9 cellular contexts compared by ENCODE assay signal in genomic region chr4:145881585-145881984, GRCh38. TPM values are rescaled to one million over a fixed set of nuclear protein-coding genes. Genes with fewer than 3 reads are reported as not detected.
A peak's percentile ranks its signal among the peaks of the same experiment; 100 is the strongest.
DNase-seq lines count a peak whose midpoint lies in the region; ATAC-seq, FAIRE-seq and TF ChIP-seq lines count a peak whose summit lies in the region.
"Had no signal": no experiment of that assay in that cellular context is flagged by ENCODE, and none has a peak within 500 bp of the region (broad histone marks: within the 10 kb centered on the region; RNA-seq: fewer than 3 reads in every experiment).

No MANE protein-coding gene starts in this region.

- CTCF ChIA-PET in endothelial cell of umbilical vein (lab: Charles Lee) (no interaction called here), HEK293T (lab: Yijun Ruan, JAX) (interaction anchor here (0.9 kb wide), 1 partner anchor 9 kb away, joined by 3 read pairs; no protein-coding TSS in a partner anchor)

- H3K36me3 Mint-ChIP-seq in effector memory CD8-positive, alpha-beta T cell (ENCODE audit: insufficient read depth): peaks cover 20% of the 10 kb centered on the region

- H3K27ac ChIP-seq in BLaER1 (peak overlapping the region; percentile 51; the same call in 1 of the 2 replicates), endothelial cell of umbilical vein (ENCODE audit: insufficient read depth, low read depth, low read length) (no peak overlapping the region)

- peaks cover 60% of the 10 kb centered on the region for H3K36me3 ChIP-seq in BLaER1
- H3K36me3 ChIP-seq in endothelial cell of umbilical vein (ENCODE audit: control insufficient read depth in 2 of 2, extremely low read depth in 1 of 2, insufficient read depth in 2 of 2, low read length in 2 of 2): peaks cover 0 to 6% of the 10 kb centered on the region in 2 experiments

- no peaks in the 10 kb centered on the region for H3K9me3 Mint-ChIP-seq in effector memory CD8-positive, alpha-beta T cell
- H3K9me3 Mint-ChIP-seq: activated naive CD4-positive, alpha-beta T cell treated with anti-CD3 and anti-CD28 coated beads, Interleukin-2, amount 50 U/mL, for 24 hours had no signal

- no peak overlapping the region for H3K4me3 ChIP-seq in BLaER1
- H3K4me3 ChIP-seq in endothelial cell of umbilical vein (replicated peaks in 1 of 3; ENCODE audit: insufficient read depth in 1 of 3, low read depth in 1 of 3, low read length in 3 of 3): no peak overlapping the region

- peak; percentile 61 for ATAC-seq in GM21528 (IDR thresholded peaks at IDR 0.05; ENCODE audit: low FRiP score, unreplicated experiment)
- ATAC-seq in HG03354 (IDR thresholded peaks at IDR 0.05; ENCODE audit: poor library complexity, severe bottlenecking, unreplicated experiment): peak; percentile 58
- no peak for ATAC-seq in effector memory CD8-positive, alpha-beta T cell (replicated peaks)

- POLR2A ChIA-PET in endothelial cell of umbilical vein (lab: Charles Lee): interaction anchor here (0.7 kb wide), 1 partner anchor 15 kb away, joined by 3 read pairs; no protein-coding TSS in a partner anchor
- POLR2A ChIA-PET in HEK293T (lab: Yijun Ruan, JAX): no interaction called here

- no peak overlapping the region for H3K9ac ChIP-seq in BLaER1
- H3K9ac ChIP-seq in endothelial cell of umbilical vein (replicated peaks; ENCODE audit: extremely low read depth, insufficient read depth, low read length): no peak overlapping the region

- peak; percentile 63 for FAIRE-seq in endothelial cell of umbilical vein (lab: Jason Lieb, UNC)

- no peaks in the 10 kb centered on the region for H3K9me1 ChIP-seq in endothelial cell of umbilical vein (replicated peaks; ENCODE audit: control insufficient read depth, extremely low read depth, insufficient read depth, low read length)

- H3K27me3 Mint-ChIP-seq in effector memory CD8-positive, alpha-beta T cell: no peaks in the 10 kb centered on the region
- H3K27me3 Mint-ChIP-seq: activated naive CD4-positive, alpha-beta T cell treated with anti-CD3 and anti-CD28 coated beads, Interleukin-2, amount 50 U/mL, for 24 hours had no signal

- H3K4me2 ChIP-seq in BLaER1 (peak overlapping the region; percentile 68), endothelial cell of umbilical vein (ENCODE audit: insufficient read depth, low read length) (no peak overlapping the region)

- DNase-seq in endothelial cell of umbilical vein (ENCODE audit: low read depth, low spot score) (no peak), HEK293T (ENCODE audit: extremely low spot score) (no peak), occipital lobe (lab: John Stamatoyannopoulos, UW) (no peak), superior temporal gyrus (ENCODE audit: extremely low spot score) (no peak)
- no peak for DNase-seq in effector memory CD8-positive, alpha-beta T cell

- H3K4me1 ChIP-seq in BLaER1: peaks cover 29% of the 10 kb centered on the region
- peaks cover 12% of the 10 kb centered on the region for H3K4me1 ChIP-seq in endothelial cell of umbilical vein (ENCODE audit: control insufficient read depth, extremely low read depth, insufficient read depth, low read length)

- no peaks in the 10 kb centered on the region for H3K9me3 ChIP-seq in BLaER1
- H3K9me3 ChIP-seq in endothelial cell of umbilical vein (replicated peaks; ENCODE audit: control insufficient read depth, insufficient read depth, low read length): no peaks in the 10 kb centered on the region

- TF ChIP-seq POLR2A in endothelial cell of umbilical vein (IDR thresholded peaks at IDR 0.05; ENCODE audit: low read depth, low read length): no peak

- no peaks in the 10 kb centered on the region for H3K79me2 ChIP-seq in endothelial cell of umbilical vein (ENCODE audit: control insufficient read depth, insufficient read depth, low read length)

- H4K20me1 ChIP-seq in BLaER1 (peaks cover 19% of the 10 kb centered on the region; the same call in 1 of the 2 replicates), endothelial cell of umbilical vein (replicated peaks; ENCODE audit: control insufficient read depth, extremely low read depth, insufficient read depth, low read length) (no peaks in the 10 kb centered on the region)

- H3K27me3 ChIP-seq in BLaER1 (no peaks in the 10 kb centered on the region), endothelial cell of umbilical vein (ENCODE audit: control insufficient read depth in 2 of 2, insufficient read depth in 2 of 2, low read length in 2 of 2) (no peaks in the 10 kb centered on the region)

- no peak overlapping the region for H3K4me3 Mint-ChIP-seq in effector memory CD8-positive, alpha-beta T cell
- H3K4me3 Mint-ChIP-seq: activated naive CD4-positive, alpha-beta T cell treated with anti-CD3 and anti-CD28 coated beads, Interleukin-2, amount 50 U/mL, for 24 hours had no signal

- intact Hi-C loops in endothelial cell of umbilical vein (cut with micrococcal nuclease): no loop called here

- no peak for TF ChIP-seq CTCF in endothelial cell of umbilical vein (IDR thresholded peaks at IDR 0.05; ENCODE audit: extremely low read depth in 1 of 2, insufficient read depth in 1 of 2, low read depth in 1 of 2, low read length in 2 of 2)

- no peak overlapping the region for H2AFZ ChIP-seq in endothelial cell of umbilical vein (ENCODE audit: low read depth, low read length)

- no peak overlapping the region for H3K27ac Mint-ChIP-seq in effector memory CD8-positive, alpha-beta T cell

- H3K4me1 Mint-ChIP-seq in effector memory CD8-positive, alpha-beta T cell (ENCODE audit: low read depth in 2 of 2): peaks cover 13 to 16% of the 10 kb centered on the region in 2 donors

- no TSS peak for BruUV-seq in endothelial cell of umbilical vein (replicated peaks; lab: Mats Ljungman, UMichigan)

- dilution Hi-C loops in endothelial cell of umbilical vein (cut with MboI; ENCODE audit: extremely low pct_ligation_motif_present, low sequenced_read_pairs): no loop called here

TF ChIP-seq in endothelial cell of umbilical vein, 7 proteins besides CTCF, POLR2A, EP300 and RAD21:
- TF ChIP-seq JUN (IDR thresholded peaks at IDR 0.05; ENCODE audit: borderline replicate concordance, insufficient read depth, insufficient read length, low read depth): no peak
- TF ChIP-seq MAX (IDR thresholded peaks at IDR 0.05; ENCODE audit: insufficient read depth, insufficient read length): no peak
- TF ChIP-seq FOS (IDR thresholded peaks at IDR 0.05; ENCODE audit: borderline replicate concordance, insufficient read depth, low read length): no peak
- TF ChIP-seq GATA2 (IDR thresholded peaks at IDR 0.05; ENCODE audit: insufficient read depth, insufficient read length, low read depth, low read length): no peak
- TF ChIP-seq POLR2AphosphoS5 (IDR thresholded peaks at IDR 0.05; ENCODE audit: insufficient read depth, low read depth, low read length): no peak

TF ChIP-seq in HEK293T, 16 proteins besides CTCF, POLR2A, EP300 and RAD21:
- TF ChIP-seq ARNT (IDR thresholded peaks at IDR 0.05): no peak
- TF ChIP-seq LEF1 (IDR thresholded peaks at IDR 0.05; ENCODE audit: borderline replicate concordance): no peak
- no peak for TF ChIP-seq BHLHE40 (IDR thresholded peaks at IDR 0.05; ENCODE audit: borderline replicate concordance)
- TF ChIP-seq, protein P1, sequence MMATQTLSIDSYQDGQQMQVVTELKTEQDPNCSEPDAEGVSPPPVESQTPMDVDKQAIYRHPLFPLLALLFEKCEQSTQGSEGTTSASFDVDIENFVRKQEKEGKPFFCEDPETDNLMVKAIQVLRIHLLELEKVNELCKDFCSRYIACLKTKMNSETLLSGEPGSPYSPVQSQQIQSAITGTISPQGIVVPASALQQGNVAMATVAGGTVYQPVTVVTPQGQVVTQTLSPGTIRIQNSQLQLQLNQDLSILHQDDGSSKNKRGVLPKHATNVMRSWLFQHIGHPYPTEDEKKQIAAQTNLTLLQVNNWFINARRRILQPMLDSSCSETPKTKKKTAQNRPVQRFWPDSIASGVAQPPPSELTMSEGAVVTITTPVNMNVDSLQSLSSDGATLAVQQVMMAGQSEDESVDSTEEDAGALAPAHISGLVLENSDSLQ (IDR thresholded peaks at IDR 0.05): no peak
- no peak for TF ChIP-seq L3MBTL2 (conservative IDR thresholded peaks at IDR 0.05)
- no peak for TF ChIP-seq SUZ12 (IDR thresholded peaks at IDR 0.05)
- no peak for TF ChIP-seq FOXA1 (IDR thresholded peaks at IDR 0.05)
- TF ChIP-seq CTBP1 (IDR thresholded peaks at IDR 0.05; ENCODE audit: borderline replicate concordance): no peak
- TF ChIP-seq ELF4 (IDR thresholded peaks at IDR 0.05): no peak
- no peak for TF ChIP-seq FOXK2 (IDR thresholded peaks at IDR 0.05)
- no peak for TF ChIP-seq HDGF (IDR thresholded peaks at IDR 0.05; ENCODE audit: borderline replicate concordance)
- TF ChIP-seq SP1 (IDR thresholded peaks at IDR 0.05): no peak
- no peak for TF ChIP-seq TARDBP (IDR thresholded peaks at IDR 0.05)
- TF ChIP-seq ZNF384 (IDR thresholded peaks at IDR 0.05): no peak
- no peak for TF ChIP-seq FOXM1 (IDR thresholded peaks at IDR 0.05; ENCODE audit: borderline replicate concordance)
- TF ChIP-seq NFRKB (IDR thresholded peaks at IDR 0.05): no peak

RNA-seq across cellular contexts. Expression of gene ZNF827, which starts 57.0 kb away (rescaled TPM):
- 16.9 and 22.1 TPM in 2 replicates for total RNA-seq in endothelial cell of umbilical vein
- 18.5 and 23.7 TPM in 2 replicates for polyA plus RNA-seq in endothelial cell of umbilical vein
- 12.3 and 12.9 TPM in 2 replicates for polyA plus RNA-seq in endothelial cell of umbilical vein (2011; cell fraction: cytosol; rRNA removed)
- polyA plus RNA-seq in endothelial cell of umbilical vein (2011; cell fraction: nucleus; rRNA removed): 39.9 and 52.9 TPM in 2 replicates
- polyA plus RNA-seq in endothelial cell of umbilical vein (2012): 7.3 and 12.5 TPM in 2 replicates
- polyA minus RNA-seq in endothelial cell of umbilical vein: 25.5 and 30.5 TPM in 2 replicates
- not detected for polyA minus RNA-seq in endothelial cell of umbilical vein (2011; cell fraction: cytosol; rRNA and poly(A)+ RNA removed)
- 37.3 and 44.8 TPM in 2 replicates for polyA minus RNA-seq in endothelial cell of umbilical vein (2011; cell fraction: nucleus; rRNA and poly(A)+ RNA removed)
- 11.7 TPM for total RNA-seq in occipital lobe
